ENCODE assay signal across 7 cellular contexts in the genomic region with DNA sequence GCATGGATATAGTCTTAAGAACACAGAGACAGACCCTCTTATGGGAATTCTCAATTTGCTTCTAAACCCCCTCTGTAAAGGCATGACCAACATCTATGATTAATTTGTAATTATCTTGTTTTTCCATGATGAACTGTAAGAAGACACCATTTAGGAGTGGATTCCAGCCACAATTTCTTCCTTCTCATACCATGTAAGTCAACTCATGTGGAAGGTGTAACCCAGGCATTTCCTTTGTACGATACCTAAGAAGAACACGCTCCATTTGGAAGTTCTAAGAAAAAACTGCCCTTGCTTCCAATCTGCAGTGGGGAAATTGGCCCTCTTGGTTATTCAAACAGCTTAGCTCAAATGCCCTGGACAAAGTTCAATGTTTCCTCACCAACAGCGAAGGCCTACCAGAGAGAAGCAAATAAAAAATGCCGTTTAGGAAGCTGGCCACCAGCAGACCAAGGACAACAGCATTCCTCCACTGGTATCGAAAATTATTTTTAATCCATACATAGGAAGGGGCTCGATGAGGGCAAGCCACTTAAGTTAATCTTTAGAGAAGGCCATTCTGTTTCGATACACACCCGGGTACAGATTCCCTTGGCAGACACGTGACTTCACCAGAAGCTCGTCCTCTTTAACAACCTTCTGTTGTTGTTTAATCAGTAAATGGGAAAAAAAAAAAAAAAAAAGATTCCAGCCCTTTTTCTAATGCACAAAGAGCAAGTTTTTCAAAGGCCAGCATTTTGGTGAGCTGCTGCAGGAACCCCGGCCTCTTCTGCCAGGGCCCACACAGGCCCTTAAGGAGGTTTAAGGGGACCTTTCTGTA. TPM values are rescaled to one million over a fixed set of nuclear protein-coding genes. Genes with fewer than 3 reads are reported as not detected.
A peak's percentile ranks its signal among the peaks of the same experiment; 100 is the strongest.
DNase-seq lines count a peak whose midpoint lies in the region; ATAC-seq, FAIRE-seq and TF ChIP-seq lines count a peak whose summit lies in the region.

No MANE protein-coding gene starts in this region.

- CTCF ChIA-PET in K562 (lab: Yijun Ruan, JAX; ENCODE audit: low intra/inter-chr PET ratio): no interaction called here

- 21% methylated on average over 11 of the region's 11 CpGs for WGBS in K562 (ENCODE audit: insufficient coverage, low coverage, missing lambda C conversion rate)

- H3K9me3 ChIP-seq in HUES48 (ENCODE audit: control insufficient read depth, insufficient read depth, low read length) (no peaks in the 10 kb centered on the region), K562 (replicated peaks; ENCODE audit: control insufficient read depth, insufficient read depth, low read depth, low read length) (no peaks in the 10 kb centered on the region), subcutaneous abdominal adipose tissue (ENCODE audit: control insufficient read depth in 5 of 5, low read length in 5 of 5) (no peaks in the 10 kb centered on the region)

- peak overlapping the region; percentile 53 for H2AFZ ChIP-seq in K562 (ENCODE audit: low read depth, low read length)

- H3K4me1 ChIP-seq in HUES48 (ENCODE audit: control insufficient read depth, insufficient read depth, low read length): peaks cover 29% of the 10 kb centered on the region
- H3K4me1 ChIP-seq in K562 (replicated peaks in 1 of 2; ENCODE audit: control insufficient read depth in 2 of 2, insufficient read depth in 2 of 2, low read length in 2 of 2): peaks cover 6 to 30% of the 10 kb centered on the region in 2 experiments; a peak in 4 of 5 replicates
- peaks cover 6 to 41% (median 31%) of the 10 kb centered on the region in 5 donors for H3K4me1 ChIP-seq in subcutaneous abdominal adipose tissue (ENCODE audit: control insufficient read depth in 5 of 5, insufficient read depth in 5 of 5, low read length in 5 of 5)

- no peak for TF ChIP-seq CTCF in K562 (IDR thresholded peaks at IDR 0.05 in 2 of 3, conservative IDR thresholded peaks at IDR 0.05 in 1 of 3; ENCODE audit: insufficient read depth in 2 of 3, low read depth in 1 of 3, low read length in 3 of 3)

- no peaks in the 10 kb centered on the region for H3K27me3 ChIP-seq in HUES48 (ENCODE audit: control insufficient read depth, insufficient read depth, low read length)
- no peaks in the 10 kb centered on the region for H3K27me3 ChIP-seq in K562 (ENCODE audit: control insufficient read depth in 2 of 2, insufficient read depth in 2 of 2, low read length in 2 of 2)
- no peaks in the 10 kb centered on the region for H3K27me3 ChIP-seq in subcutaneous abdominal adipose tissue (ENCODE audit: control insufficient read depth in 5 of 5, insufficient read depth in 4 of 5, low read length in 5 of 5)

- POLR2A ChIA-PET in K562 (lab: Yijun Ruan, JAX): no interaction called here

- H3K36me3 ChIP-seq in HUES48 (ENCODE audit: control insufficient read depth, insufficient read depth, low read length) (peaks cover 31% of the 10 kb centered on the region), K562 (ENCODE audit: control insufficient read depth, insufficient read depth, low read length) (peaks cover 18% of the 10 kb centered on the region; the same call in 2 of the 3 replicates), subcutaneous abdominal adipose tissue (ENCODE audit: control insufficient read depth in 5 of 5, insufficient read depth in 5 of 5, low read length in 5 of 5) (peaks cover 0 to 7% (median 5%) of the 10 kb centered on the region in 5 donors)

- in situ Hi-C loops in K562 (cut with MboI): no loop called here

- H3K9me1 ChIP-seq in K562 (ENCODE audit: control insufficient read depth, insufficient read depth, low read length): no peaks in the 10 kb centered on the region

- H3K9ac ChIP-seq in HUES48 (ENCODE audit: low read depth, low read length) (peak overlapping the region; percentile 39), K562 (ENCODE audit: insufficient read depth in 1 of 2, low read depth in 2 of 2, low read length in 2 of 2) (peak overlapping the region; percentile 74 to 75; a peak in 3 of 4 replicates), subcutaneous abdominal adipose tissue (ENCODE audit: low read length in 5 of 5) (peak overlapping the region in 4 of 5 donors; percentile 1 to 80 (median 42))

- peaks cover 50% of the 10 kb centered on the region for H3K79me2 ChIP-seq in K562 (ENCODE audit: control insufficient read depth, insufficient read depth, low read length)

- no peak for TF ChIP-seq EP300 in K562 (IDR thresholded peaks at IDR 0.05; ENCODE audit: low read length)

- no peak for TF ChIP-seq POLR2A in K562 (conservative IDR thresholded peaks at IDR 0.05)

- DNase-seq in K562 (ENCODE audit: extremely low read depth in 1 of 4, low spot score in 3 of 4): no peak
- DNase-seq in GOT3 (lab: John Stamatoyannopoulos, UW): no peak

- no peak for TF ChIP-seq RAD21 in K562 (CRISPR knock-in tag; conservative IDR thresholded peaks at IDR 0.05 in 1 of 2, IDR thresholded peaks at IDR 0.05 in 1 of 2)

- H3K4me3 ChIP-seq in HUES48 (ENCODE audit: low read depth, low read length) (peak overlapping the region; percentile 85), K562 (peak overlapping the region; percentile 75), subcutaneous abdominal adipose tissue (ENCODE audit: low read depth in 1 of 5, low read length in 5 of 5) (peak overlapping the region in 4 of 5 donors; percentile 61 to 89 (median 80))

- no peaks in the 10 kb centered on the region for H4K20me1 ChIP-seq in K562 (replicated peaks; ENCODE audit: control insufficient read depth, insufficient read depth, low read length)

- ATAC-seq in K562 (peak; percentile 2; the same call in 1 of the 3 replicates), HG03469 (IDR thresholded peaks at IDR 0.05; ENCODE audit: unreplicated experiment) (no peak), HG02678 (IDR thresholded peaks at IDR 0.05; ENCODE audit: unreplicated experiment) (no peak)

- peak overlapping the region; percentile 75 for H3K4me2 ChIP-seq in K562 (ENCODE audit: insufficient read depth, low read length)

- no TSS peak for BruUV-seq in K562 (replicated peaks; lab: Mats Ljungman, UMichigan)

- H3K27ac ChIP-seq in HUES48 (ENCODE audit: low read depth, low read length): peak overlapping the region; percentile 94
- H3K27ac ChIP-seq in K562 (ENCODE audit: extremely low read depth, low read depth, low read length): peak overlapping the region; percentile 85
- peak overlapping the region; percentile 84 for H3K27ac ChIP-seq in subcutaneous abdominal adipose tissue (ENCODE audit: low read depth, low read length)

- FAIRE-seq in K562 (lab: Jason Lieb, UNC) (peak; percentile 54), islet of Langerhans (lab: Jason Lieb, UNC) (peak; percentile 45)

- intact Hi-C loops in K562 (cut with micrococcal nuclease): no loop called here

TF ChIP-seq in K562, 482 proteins besides CTCF, POLR2A, EP300 and RAD21 (continues in another document):
- TF ChIP-seq, protein P1, sequence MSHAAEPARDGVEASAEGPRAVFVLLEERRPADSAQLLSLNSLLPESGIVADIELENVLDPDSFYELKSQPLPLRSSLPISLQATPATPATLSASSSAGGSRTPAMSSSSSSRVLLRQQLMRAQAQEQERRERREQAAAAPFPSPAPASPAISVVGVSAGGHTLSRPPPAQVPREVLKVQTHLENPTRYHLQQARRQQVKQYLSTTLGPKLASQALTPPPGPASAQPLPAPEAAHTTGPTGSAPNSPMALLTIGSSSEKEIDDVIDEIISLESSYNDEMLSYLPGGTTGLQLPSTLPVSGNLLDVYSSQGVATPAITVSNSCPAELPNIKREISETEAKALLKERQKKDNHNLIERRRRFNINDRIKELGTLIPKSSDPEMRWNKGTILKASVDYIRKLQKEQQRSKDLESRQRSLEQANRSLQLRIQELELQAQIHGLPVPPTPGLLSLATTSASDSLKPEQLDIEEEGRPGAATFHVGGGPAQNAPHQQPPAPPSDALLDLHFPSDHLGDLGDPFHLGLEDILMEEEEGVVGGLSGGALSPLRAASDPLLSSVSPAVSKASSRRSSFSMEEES (CRISPR knock-in tag; IDR thresholded peaks at IDR 0.05): peak; percentile 30; the same call in 1 of the 2 replicates

RNA-seq across cellular contexts. Expression of a gene that starts 2.6 kb away (rescaled TPM):
- 22.8 and 25.9 TPM in 2 replicates for total RNA-seq in K562 (2011; cell fraction: chromatin; rRNA removed; ENCODE audit: low replicate concordance)
- total RNA-seq in K562 (2011; cell fraction: nucleolus; rRNA removed): 18.4 and 20.2 TPM in 2 replicates
- total RNA-seq in K562 (2011; cell fraction: nucleoplasm; rRNA removed): 19.2 and 21.9 TPM in 2 replicates
- 6.5 and 6.9 TPM in 2 replicates for total RNA-seq in K562 (2014; rRNA removed)
- 3.4 and 3.6 TPM in 2 replicates for total RNA-seq in K562 (2014; rRNA removed; fragmentation: Illumina TruSeq; extraction: Trizol)
- total RNA-seq in K562 (2015; rRNA removed; fragmentation: Illumina TruSeq; extraction: Trizol): 3.6 and 4.5 TPM in 2 replicates
- total RNA-seq in K562 (2021): 10.5 and 11.0 TPM in 2 replicates
- 6.5 and 8.6 TPM in 2 replicates for polyA plus RNA-seq in K562 (2011; rRNA removed)
- polyA plus RNA-seq in K562 (2011; cell fraction: cytosol; rRNA removed): 10.6 and 13.3 TPM in 2 replicates
- 8.7 and 13.2 TPM in 2 replicates for polyA plus RNA-seq in K562 (2011; cell fraction: nucleus; rRNA removed)
- 8.1 and 9.8 TPM in 2 replicates for polyA plus RNA-seq in K562 (2012)
- 7.2 and 8.7 TPM in 2 replicates for polyA plus RNA-seq in K562 (2014; fragmentation: Illumina TruSeq; extraction: Trizol)
- polyA plus RNA-seq in K562 (2014; fragmentation: Nextera tagmentation; extraction: Ambion mirVana): 1 to 10 TPM in 1 of 2 experiments, under 1 TPM in 1; 0.59 to 1.0 TPM
- 6.2 and 7.8 TPM in 2 replicates for polyA plus RNA-seq in K562 (2014; rRNA removed)
- polyA minus RNA-seq in K562 (2011; rRNA and poly(A)+ RNA removed): 9.8 and 11.9 TPM in 2 replicates
- polyA minus RNA-seq in K562 (2011; cell fraction: cytosol; rRNA and poly(A)+ RNA removed): 2.5 and 5.4 TPM in 2 replicates
- polyA minus RNA-seq in K562 (2011; cell fraction: nucleus; rRNA and poly(A)+ RNA removed): 5.0 and 9.9 TPM in 2 replicates

RNA-seq across cellular contexts. Expression of a gene that starts 2.6 kb away (rescaled TPM):
- total RNA-seq in K562 (2011; cell fraction: chromatin; rRNA removed; ENCODE audit: low replicate concordance): 18.5 and 26.9 TPM in 2 replicates
- total RNA-seq in K562 (2011; cell fraction: nucleolus; rRNA removed): 18.0 and 21.3 TPM in 2 replicates
- 12.4 and 13.6 TPM in 2 replicates for total RNA-seq in K562 (2011; cell fraction: nucleoplasm; rRNA removed)
- total RNA-seq in K562 (2014; rRNA removed) (17.7 and 19.8 TPM in 2 replicates), K562 (2014; rRNA removed; fragmentation: Illumina TruSeq; extraction: Trizol) (10.8 and 13.9 TPM in 2 replicates), K562 (2015; rRNA removed; fragmentation: Illumina TruSeq; extraction: Trizol) (15.2 TPM in 2 replicates), K562 (2021) (26.9 and 27.6 TPM in 2 replicates)
- polyA plus RNA-seq in K562 (2011; rRNA removed) (7.8 and 8.1 TPM in 2 replicates), K562 (2014; fragmentation: Illumina TruSeq; extraction: Trizol) (16.3 and 17.7 TPM in 2 replicates), K562 (2014; fragmentation: Nextera tagmentation; extraction: Ambion mirVana) (1 to 10 TPM in 1 of 2 experiments, under 1 TPM in 1; 0.61 to 2.6 TPM), K562 (2014; rRNA removed) (13.7 and 16.5 TPM in 2 replicates)
- polyA plus RNA-seq in K562 (2011; cell fraction: cytosol; rRNA removed): 7.9 and 17.2 TPM in 2 replicates
- 3.3 and 5.1 TPM in 2 replicates for polyA plus RNA-seq in K562 (2011; cell fraction: nucleus; rRNA removed)
- 13.5 and 20.7 TPM in 2 replicates for polyA plus RNA-seq in K562 (2012)
- polyA minus RNA-seq in K562 (2011; rRNA and poly(A)+ RNA removed): 6.7 and 10.2 TPM in 2 replicates
- 19.8 and 20.0 TPM in 2 replicates for polyA minus RNA-seq in K562 (2011; cell fraction: cytosol; rRNA and poly(A)+ RNA removed)
- polyA minus RNA-seq in K562 (2011; cell fraction: nucleus; rRNA and poly(A)+ RNA removed): 3.4 and 5.1 TPM in 2 replicates
